In the genomic region with DNA sequence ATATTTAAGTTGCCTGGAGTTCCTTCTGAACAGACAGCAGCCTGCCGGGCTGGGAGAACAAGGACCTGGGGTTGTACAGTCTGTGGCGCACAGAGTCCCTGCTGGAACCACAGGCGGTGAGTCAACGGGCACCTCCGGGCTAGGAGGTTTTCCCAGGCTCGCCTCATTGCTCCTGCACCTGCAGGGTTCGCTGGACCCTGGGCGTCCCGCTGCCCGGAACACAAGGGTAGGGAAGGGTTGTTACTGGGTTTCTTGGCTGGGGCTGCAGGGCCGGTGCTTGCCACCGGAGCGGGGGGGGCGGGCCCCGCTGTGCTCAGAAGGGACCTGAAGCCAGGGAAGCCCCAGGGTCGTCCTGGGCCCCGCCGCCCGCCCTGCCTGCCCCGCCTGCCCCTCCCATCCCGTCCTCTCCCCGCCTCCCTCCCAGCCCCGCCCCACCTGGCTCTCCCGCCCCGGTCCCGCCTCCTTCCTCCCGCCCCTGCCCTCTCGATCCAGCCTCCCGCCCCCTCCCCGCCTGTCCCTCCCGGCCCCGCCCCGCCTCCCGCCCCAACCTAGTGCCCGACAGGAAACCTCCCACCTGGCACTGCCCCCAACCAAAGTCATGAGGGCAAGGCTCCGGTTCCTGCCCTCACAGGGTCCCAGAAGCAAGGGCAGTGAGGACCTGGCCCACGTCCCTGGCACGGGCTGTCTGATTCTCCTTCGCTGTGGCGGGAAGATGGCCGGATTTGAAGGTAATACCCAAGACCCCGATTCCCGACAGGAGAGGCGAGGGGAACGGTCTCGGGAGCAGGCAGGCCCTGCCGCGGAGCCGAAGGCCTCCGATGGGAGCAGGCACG, we compare ENCODE assay signal across 8 cellular contexts. TPM values are rescaled to one million over a fixed set of nuclear protein-coding genes. Genes with fewer than 3 reads are reported as not detected.
DNase-seq lines count a peak whose midpoint lies in the region; ATAC-seq and TF ChIP-seq lines count a peak whose summit lies in the region.

No MANE protein-coding gene starts in this region.

- H3K9me3 ChIP-seq in neutrophil = no peaks in the 10 kb centered on the region
- H3K9me3 ChIP-seq in thymus (ENCODE audit: control insufficient read depth) = no peaks in the 10 kb centered on the region

- DNase-seq in NCI-H187 (lab: John Stamatoyannopoulos, UW) = peak; percentile 5 to 37
- no peak for DNase-seq in NCI-H187 treated with DMSO at 0.1 percent for 48 hours (lab: John Stamatoyannopoulos, UW)
- DNase-seq in HuH-7 (ENCODE audit: low spot score) = peak; percentile 89
- peak; percentile 77 for DNase-seq in RKO (ENCODE audit: low spot score)
- DNase-seq in activated effector memory CD4-positive, alpha-beta T cell treated with Interleukin-2 at 50 U/mL for 16 hours = peak; percentile 58
- peak; percentile 57 to 78 for DNase-seq in foreskin keratinocyte

- WGBS in thymus = 1% methylated on average over 51 of the region's 51 CpGs

- H3K4me1 ChIP-seq in foreskin keratinocyte (no peaks in the 10 kb centered on the region), neutrophil (ENCODE audit: control insufficient read depth in 1 of 2, insufficient read depth in 1 of 2, low read depth in 1 of 2, low read length in 1 of 2) (peaks cover 9 to 10% of the 10 kb centered on the region in 2 experiments), thymus (ENCODE audit: control insufficient read depth, insufficient read depth, low read length) (peaks cover 6% of the 10 kb centered on the region)

- H3K27ac ChIP-seq in foreskin keratinocyte (peak overlapping the region; percentile 52), neutrophil (no peak overlapping the region), thymus (ENCODE audit: low read depth) (peak overlapping the region; percentile 3)

- TF ChIP-seq CTCF in foreskin keratinocyte (conservative IDR thresholded peaks at IDR 0.05) (no peak), neutrophil (IDR thresholded peaks at IDR 0.05) (no peak)

- no peaks in the 10 kb centered on the region for H3K27me3 ChIP-seq in foreskin keratinocyte
- peaks cover 55% of the 10 kb centered on the region for H3K27me3 ChIP-seq in neutrophil
- H3K27me3 ChIP-seq in thymus (ENCODE audit: control insufficient read depth, insufficient read depth) = no peaks in the 10 kb centered on the region

- H3K36me3 ChIP-seq in neutrophil = peaks cover 22% of the 10 kb centered on the region
- peaks cover 28% of the 10 kb centered on the region for H3K36me3 ChIP-seq in thymus (ENCODE audit: control insufficient read depth, insufficient read depth)

- peak; percentile 93 for ATAC-seq in foreskin keratinocyte

- H3K4me3 ChIP-seq in neutrophil (ENCODE audit: low read depth in 1 of 2, low read length in 1 of 2) (peak overlapping the region; percentile 44 to 50), thymus (ENCODE audit: low read length) (peak overlapping the region; percentile 58)

RNA-seq across cellular contexts. Expression of a gene that starts 6.8 kb away (rescaled TPM):
- 24.2 and 26.2 TPM in 2 replicates for total RNA-seq in foreskin keratinocyte
- polyA plus RNA-seq in foreskin keratinocyte (23.6 and 24.6 TPM in 2 replicates), thymus (14.4 TPM)

RNA-seq across cellular contexts. Expression of a gene that starts 7.0 kb away (rescaled TPM):
- 30.9 and 33.1 TPM in 2 replicates for total RNA-seq in foreskin keratinocyte
- polyA plus RNA-seq in foreskin keratinocyte = 25.1 and 27.0 TPM in 2 replicates
- polyA plus RNA-seq in thymus = 17.3 TPM
